34 cellular contexts compared by ENCODE assay signal in the genomic region with DNA sequence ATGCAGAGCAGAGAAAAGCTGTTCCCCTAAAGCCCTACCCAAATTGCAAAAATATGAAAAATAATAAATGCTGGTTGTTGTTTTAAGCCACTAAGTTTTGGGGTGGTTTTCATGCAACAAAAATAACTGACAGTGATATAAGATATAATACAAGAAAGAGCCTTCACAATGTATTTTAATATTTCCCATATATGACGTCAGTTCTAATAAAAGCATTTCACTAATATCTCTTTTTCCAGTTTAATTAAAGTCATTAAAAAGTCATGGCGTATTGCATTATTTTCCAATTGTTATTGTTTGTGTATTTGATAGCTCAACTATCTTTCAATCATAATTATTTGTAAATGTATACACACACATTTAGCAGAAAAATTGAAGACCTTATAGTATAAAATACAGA.
"Had no signal": no experiment of that assay in that cellular context is flagged by ENCODE, and none has a peak within 500 bp of the region (broad histone marks: within the 10 kb centered on the region; RNA-seq: fewer than 3 reads in every experiment).

No MANE protein-coding gene starts in this region.

- H3K36me3 ChIP-seq: adrenal gland, ascending aorta, brain microvascular endothelial cell, breast epithelium, cardiac muscle cell had no signal

- H3K27me3 ChIP-seq: adrenal gland, ascending aorta, body of pancreas, brain microvascular endothelial cell, breast epithelium, cardiac muscle cell had no signal

- H3K4me3 ChIP-seq: adrenal gland, ascending aorta, body of pancreas, breast epithelium, cardiac muscle cell had no signal

- ATAC-seq: activated naive CD4-positive, alpha-beta T cell treated with anti-CD3 and anti-CD28 coated beads, Interleukin-2, amount 50 U/mL, for 72 hours; activated naive CD8-positive, alpha-beta T cell treated with anti-CD3 and anti-CD28 coated beads, Interleukin-2, amount 50 U/mL, for 24 hours; activated T-cell treated with anti-CD3 and anti-CD28 coated beads, Interleukin-2, amount 50 U/mL, for 4 hours; activated T-cell treated with anti-CD3 and anti-CD28 coated beads, Interleukin-2, amount 50 U/mL, for 72 hours; activated T-helper 17 cell treated with anti-CD3 and anti-CD28 coated beads, Interleukin-2, amount 50 U/mL, for 72 hours; body of pancreas had no signal

- FAIRE-seq: astrocyte, bronchial epithelial cell had no signal

- H3K27ac ChIP-seq: adrenal gland, ascending aorta, body of pancreas, brain microvascular endothelial cell, breast epithelium, cardiac muscle cell had no signal

- H3K4me1 ChIP-seq: adrenal gland, ascending aorta, body of pancreas, breast epithelium had no signal

- DNase-seq: activated effector memory CD4-positive, alpha-beta T cell treated with anti-CD3 and anti-CD28 coated beads, Interleukin-2, amount 50 U/mL, for 16 hours; activated effector memory CD4-positive, alpha-beta T cell treated with Interleukin-2 at 50 U/mL for 16 hours; activated gamma-delta T cell; activated gamma-delta T cell treated with Interleukin-2 at 50 U/mL for 16 hours; activated naive CD4-positive, alpha-beta T cell; activated naive CD4-positive, alpha-beta T cell treated with anti-CD3 and anti-CD28 coated beads for 36 hours; activated naive CD4-positive, alpha-beta T cell treated with anti-CD3 and anti-CD28 coated beads, Interleukin-2, amount 10 ng/mL, durations not matched to agents 7 days and 5 days; activated naive CD4-positive, alpha-beta T cell treated with anti-CD3 and anti-CD28 coated beads, Interleukin-2, amount 50 U/mL, for 16 hours; activated naive CD4-positive, alpha-beta T cell treated with Interleukin-2 at 50 U/mL for 16 hours; activated naive CD8-positive, alpha-beta T cell treated with anti-CD3 and anti-CD28 coated beads for 36 hours; activated naive CD8-positive, alpha-beta T cell treated with anti-CD3 and anti-CD28 coated beads, Interleukin-2, amount 10 ng/mL, durations not matched to agents 7 days and 5 days; activated naive CD8-positive, alpha-beta T cell treated with anti-CD3 and anti-CD28 coated beads, Interleukin-2, amount 50 U/mL, for 24 hours; activated T-cell treated with anti-CD3 and anti-CD28 coated beads, Interleukin-2, amount 50 U/mL, for 1 hour; activated T-cell treated with anti-CD3 and anti-CD28 coated beads, Interleukin-2, amount 50 U/mL, for 24 hours; activated T-cell treated with anti-CD3 and anti-CD28 coated beads, Interleukin-2, amount 50 U/mL, for 4 hours; activated T-cell treated with anti-CD3 and anti-CD28 coated beads, Interleukin-2, amount 50 U/mL, for 48 hours; activated T-cell treated with anti-CD3 and anti-CD28 coated beads, Interleukin-2, amount 50 U/mL, for 72 hours; adrenal gland; amniotic stem cell; amygdala; anterior cingulate cortex; aorta; body of pancreas; brain microvascular endothelial cell; caudate nucleus; central memory CD4-positive, alpha-beta T cell; cerebellar nuclear complex had no signal

- H3K9me3 ChIP-seq: adrenal gland, ascending aorta, body of pancreas, breast epithelium had no signal
